Comparison of ENCODE assay signal across 8 cellular contexts in the genomic region with DNA sequence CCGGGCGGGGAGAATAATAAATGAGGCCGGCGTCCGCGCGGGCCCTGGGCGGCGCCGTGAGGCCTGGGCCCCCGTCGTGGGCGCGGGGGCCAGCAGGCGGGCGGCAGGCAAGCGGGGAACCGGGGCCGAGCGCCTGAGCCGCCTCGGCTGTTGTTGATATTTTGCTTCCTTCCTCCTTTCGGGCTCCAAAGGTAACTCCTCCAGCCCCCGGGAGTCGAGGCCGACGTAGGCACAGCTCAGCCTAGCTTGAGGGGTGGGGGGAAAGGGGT. TPM values are rescaled to one million over a fixed set of nuclear protein-coding genes. Genes with fewer than 3 reads are reported as not detected.
DNase-seq lines count a peak whose midpoint lies in the region; TF ChIP-seq lines count a peak whose summit lies in the region.

A gene (minus strand): TSS at position 198 of the 269 bp plus-strand sequence. CDS start 17,483 bp downstream, outside the sequence.

- peak within 1 kb of the TSS; percentile 94 for H4K8ac ChIP-seq in trophoblast cell (ENCODE audit: low read depth, low read length)

- peaks cover 39% of the 10 kb centered on the region for H3F3A ChIP-seq in SU-DHL-6 (ENCODE audit: insufficient read depth)

- H3K27me3 Mint-ChIP-seq in activated CD4-positive, alpha-beta T cell treated with anti-CD3 and anti-CD28 coated beads, Interleukin-2, amount 10 ng/mL, durations not matched to agents 24 days and 14 days, result no peaks in the 10 kb centered on the region

- peak within 1 kb of the TSS; percentile 91 for H3K4me3 Mint-ChIP-seq in activated CD4-positive, alpha-beta T cell treated with anti-CD3 and anti-CD28 coated beads, Interleukin-2, amount 10 ng/mL, durations not matched to agents 24 days and 14 days

- TF ChIP-seq CTCF in SU-DHL-6 (IDR thresholded peaks at IDR 0.05; ENCODE audit: insufficient read depth, low read length, poor library complexity, severe bottlenecking) (no peak), foreskin fibroblast (IDR thresholded peaks at IDR 0.05; ENCODE audit: low read depth, low read length) (no peak)

- H2BK120ac ChIP-seq in trophoblast cell (ENCODE audit: insufficient read depth, low read length, poor library complexity), result peak within 1 kb of the TSS; percentile 99

- peaks cover 4% of the 10 kb centered on the region; the same call in 1 of the 2 replicates for H4K20me1 ChIP-seq in SU-DHL-6 (ENCODE audit: low read depth, low read length)

- H3K4me2 ChIP-seq in SU-DHL-6 (ENCODE audit: low read depth, low read length, poor library complexity, severe bottlenecking) (peak within 1 kb of the TSS; percentile 87), trophoblast cell (ENCODE audit: low read length) (peak within 1 kb of the TSS; percentile 92)

- peak within 1 kb of the TSS; percentile 98 for H3K18ac ChIP-seq in trophoblast cell (ENCODE audit: low read length)

- no peak within 1 kb of the TSS for H3K23ac ChIP-seq in trophoblast cell (ENCODE audit: low read length)

- H3K9me3 ChIP-seq in SU-DHL-6 (ENCODE audit: insufficient read depth, low read length) (no peaks in the 10 kb centered on the region), trophoblast cell (ENCODE audit: insufficient read depth, low read depth, low read length) (no peaks in the 10 kb centered on the region)

- peaks cover 66% of the 10 kb centered on the region for H3K4me1 Mint-ChIP-seq in activated CD4-positive, alpha-beta T cell treated with anti-CD3 and anti-CD28 coated beads, Interleukin-2, amount 10 ng/mL, durations not matched to agents 24 days and 14 days

- peak within 1 kb of the TSS; percentile 99 for H2BK5ac ChIP-seq in trophoblast cell (ENCODE audit: low read depth, low read length, poor library complexity)

- H3K27ac ChIP-seq in SU-DHL-6 (ENCODE audit: low read depth, low read length) (peak within 1 kb of the TSS; percentile 98), trophoblast cell (ENCODE audit: low read depth, low read length) (peak within 1 kb of the TSS; percentile 97)

- H2BK12ac ChIP-seq in trophoblast cell (ENCODE audit: low read length), result peak within 1 kb of the TSS; percentile 89

- no peak within 1 kb of the TSS for H2AFZ ChIP-seq in SU-DHL-6 (ENCODE audit: low read depth, low read length, severe bottlenecking)
- peak within 1 kb of the TSS; percentile 75 for H2AFZ ChIP-seq in trophoblast cell (ENCODE audit: insufficient read depth, low read length, poor library complexity)

- peak within 1 kb of the TSS; percentile 99 for H3K14ac ChIP-seq in trophoblast cell (ENCODE audit: low read length)

- peak within 1 kb of the TSS; percentile 93 for H3K4ac ChIP-seq in trophoblast cell (ENCODE audit: low read depth, low read length)

- intact Hi-C loops in activated CD4-positive, alpha-beta T cell treated with anti-CD3 and anti-CD28 coated beads, Interleukin-2, amount 10 ng/mL, durations not matched to agents 24 days and 14 days (cut with micrococcal nuclease), result loop anchor here (1.0 to 10.0 kb wide), 8 partner anchors 12 to 1526 kb away; a partner anchor contains a TSS

- H3K9ac ChIP-seq in SU-DHL-6 (ENCODE audit: low read length) (peak within 1 kb of the TSS; percentile 98), trophoblast cell (ENCODE audit: low read length) (peak within 1 kb of the TSS; percentile 93)

- peaks cover 33% of the 10 kb centered on the region for H3K79me1 ChIP-seq in trophoblast cell (ENCODE audit: low read length)

- H3K9me3 Mint-ChIP-seq in activated CD4-positive, alpha-beta T cell treated with anti-CD3 and anti-CD28 coated beads, Interleukin-2, amount 10 ng/mL, durations not matched to agents 24 days and 14 days, result no peaks in the 10 kb centered on the region

- H4K91ac ChIP-seq in trophoblast cell (ENCODE audit: low read depth, low read length), result peak within 1 kb of the TSS; percentile 99

- peaks cover 50% of the 10 kb centered on the region for H3K79me2 ChIP-seq in SU-DHL-6 (ENCODE audit: insufficient read depth, low read length)
- H3K79me2 ChIP-seq in trophoblast cell (ENCODE audit: control insufficient read depth, insufficient read depth, low read length, poor library complexity), result peaks cover 12% of the 10 kb centered on the region

- peak within 1 kb of the TSS; percentile 81 for H2AK5ac ChIP-seq in trophoblast cell (ENCODE audit: low read length)

- peaks cover 20% of the 10 kb centered on the region for H3K36me3 Mint-ChIP-seq in activated CD4-positive, alpha-beta T cell treated with anti-CD3 and anti-CD28 coated beads, Interleukin-2, amount 10 ng/mL, durations not matched to agents 24 days and 14 days (ENCODE audit: low read depth)

- WGBS in trophoblast cell (ENCODE audit: extremely low coverage, insufficient coverage, insufficient read length), result no CpG with 5 or more reads among the region's 27 CpGs

- no peak for DNase-seq in activated CD4-positive, alpha-beta T cell treated with anti-CD3 and anti-CD28 coated beads, Interleukin-2, amount 10 ng/mL, durations not matched to agents 24 days and 14 days
- DNase-seq in activated CD4-positive, alpha-beta T cell treated with anti-CD3 and anti-CD28 coated beads, Interleukin-2, amount 50 U/mL, for 4 hours, result no peak
- DNase-seq in foreskin fibroblast, result no peak
- no peak for DNase-seq in trophoblast cell
- DNase-seq in NCI-H2107 treated with DMSO at 0.1 percent for 48 hours (lab: John Stamatoyannopoulos, UW; ENCODE audit: unreplicated experiment), result no peak
- no peak for DNase-seq in KG1 (lab: John Stamatoyannopoulos, UW)
- no peak for DNase-seq in activated CD4-positive, CD25-positive, alpha-beta regulatory T cell (lab: John Stamatoyannopoulos, UW)

- H4K12ac ChIP-seq in trophoblast cell (ENCODE audit: low read depth, low read length), result peak within 1 kb of the TSS; percentile 96

- H3K36me3 ChIP-seq in SU-DHL-6 (ENCODE audit: low read length) (no peaks in the 10 kb centered on the region), trophoblast cell (ENCODE audit: control insufficient read depth in 1 of 2, insufficient read depth in 2 of 2, low read length in 2 of 2) (peaks cover 0 to 2% of the 10 kb centered on the region in 2 experiments)

- no peaks in the 10 kb centered on the region for H3K27me3 ChIP-seq in SU-DHL-6 (ENCODE audit: low read length)
- H3K27me3 ChIP-seq in trophoblast cell (ENCODE audit: insufficient read depth, low read length), result no peaks in the 10 kb centered on the region

- peak within 1 kb of the TSS; percentile 97 for H3K4me3 ChIP-seq in SU-DHL-6 (ENCODE audit: insufficient read depth, low read length, poor library complexity, severe bottlenecking)
- H3K4me3 ChIP-seq in foreskin fibroblast (ENCODE audit: low read depth in 1 of 2, low read length in 2 of 2), result peak within 1 kb of the TSS; percentile 74 to 97
- peak within 1 kb of the TSS; percentile 91 for H3K4me3 ChIP-seq in trophoblast cell (ENCODE audit: low read depth, low read length)

- H3K9me2 ChIP-seq in SU-DHL-6 (replicated peaks; ENCODE audit: insufficient read depth, low read length), result no peaks in the 10 kb centered on the region

- peak within 1 kb of the TSS; percentile 96 for H3K27ac Mint-ChIP-seq in activated CD4-positive, alpha-beta T cell treated with anti-CD3 and anti-CD28 coated beads, Interleukin-2, amount 10 ng/mL, durations not matched to agents 24 days and 14 days

- peaks cover 28 to 42% of the 10 kb centered on the region in 2 experiments for H3K4me1 ChIP-seq in trophoblast cell (ENCODE audit: control insufficient read depth in 1 of 2, insufficient read depth in 2 of 2, low read length in 2 of 2)

RNA-seq across cellular contexts. Expression of the gene that starts here (rescaled TPM):
- total RNA-seq in activated CD4-positive, alpha-beta T cell treated with anti-CD3 and anti-CD28 coated beads, Interleukin-2, amount 10 ng/mL, durations not matched to agents 24 days and 14 days, result 29.7 and 29.8 TPM in 2 replicates
- polyA plus RNA-seq in trophoblast cell (2013), result 10.5 and 10.7 TPM in 2 replicates
